In the genomic region with DNA sequence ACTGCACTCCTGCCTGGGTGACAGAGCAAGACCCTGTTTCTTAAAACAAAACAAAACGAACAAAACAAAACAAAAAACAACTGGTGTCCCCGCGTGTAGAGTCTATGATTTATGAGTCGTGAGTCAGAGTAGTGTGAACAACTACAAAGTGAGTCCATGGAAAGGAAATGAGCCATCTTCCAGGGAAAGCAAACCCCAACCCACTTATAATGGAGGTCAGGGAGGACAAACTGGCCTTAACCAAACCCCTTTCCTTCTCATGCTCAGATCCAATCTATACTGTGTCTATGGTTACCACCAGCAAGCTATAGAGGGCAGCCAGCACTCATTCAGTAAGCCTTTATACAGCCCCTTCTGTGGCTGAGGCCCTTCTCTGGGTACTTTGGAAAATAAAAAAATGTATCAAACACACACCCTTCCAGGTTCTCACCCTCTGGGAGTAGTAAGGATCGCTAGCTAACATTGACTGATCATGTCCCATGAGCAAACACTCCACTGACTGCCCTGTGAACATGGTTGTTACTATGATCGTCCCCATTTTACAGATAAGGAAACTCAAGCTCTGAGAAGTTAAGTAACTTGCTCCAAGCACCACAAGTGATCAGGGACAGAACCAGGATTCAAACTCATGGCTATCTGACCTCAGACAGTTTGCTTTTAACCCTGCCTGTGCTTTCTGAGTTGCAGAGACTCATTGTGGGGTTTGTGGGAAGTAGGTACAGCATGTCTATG, we compare ENCODE assay signal across 1 cellular context.
TF ChIP-seq lines count a peak whose summit lies in the region.

No MANE protein-coding gene starts in this region.

TF ChIP-seq in SK-N-SH treated with all-trans-retinoic acid at 6 μM for 48 hours, 23 proteins besides CTCF, POLR2A, EP300 and RAD21 (continued from another document):
- TF ChIP-seq, protein P1, sequence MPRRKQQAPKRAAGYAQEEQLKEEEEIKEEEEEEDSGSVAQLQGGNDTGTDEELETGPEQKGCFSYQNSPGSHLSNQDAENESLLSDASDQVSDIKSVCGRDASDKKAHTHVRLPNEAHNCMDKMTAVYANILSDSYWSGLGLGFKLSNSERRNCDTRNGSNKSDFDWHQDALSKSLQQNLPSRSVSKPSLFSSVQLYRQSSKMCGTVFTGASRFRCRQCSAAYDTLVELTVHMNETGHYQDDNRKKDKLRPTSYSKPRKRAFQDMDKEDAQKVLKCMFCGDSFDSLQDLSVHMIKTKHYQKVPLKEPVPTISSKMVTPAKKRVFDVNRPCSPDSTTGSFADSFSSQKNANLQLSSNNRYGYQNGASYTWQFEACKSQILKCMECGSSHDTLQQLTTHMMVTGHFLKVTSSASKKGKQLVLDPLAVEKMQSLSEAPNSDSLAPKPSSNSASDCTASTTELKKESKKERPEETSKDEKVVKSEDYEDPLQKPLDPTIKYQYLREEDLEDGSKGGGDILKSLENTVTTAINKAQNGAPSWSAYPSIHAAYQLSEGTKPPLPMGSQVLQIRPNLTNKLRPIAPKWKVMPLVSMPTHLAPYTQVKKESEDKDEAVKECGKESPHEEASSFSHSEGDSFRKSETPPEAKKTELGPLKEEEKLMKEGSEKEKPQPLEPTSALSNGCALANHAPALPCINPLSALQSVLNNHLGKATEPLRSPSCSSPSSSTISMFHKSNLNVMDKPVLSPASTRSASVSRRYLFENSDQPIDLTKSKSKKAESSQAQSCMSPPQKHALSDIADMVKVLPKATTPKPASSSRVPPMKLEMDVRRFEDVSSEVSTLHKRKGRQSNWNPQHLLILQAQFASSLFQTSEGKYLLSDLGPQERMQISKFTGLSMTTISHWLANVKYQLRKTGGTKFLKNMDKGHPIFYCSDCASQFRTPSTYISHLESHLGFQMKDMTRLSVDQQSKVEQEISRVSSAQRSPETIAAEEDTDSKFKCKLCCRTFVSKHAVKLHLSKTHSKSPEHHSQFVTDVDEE (CRISPR knock-in tag; IDR thresholded peaks at IDR 0.05) = no peak
